Comparison of ENCODE assay signal across 18 cellular contexts in the genomic region with DNA sequence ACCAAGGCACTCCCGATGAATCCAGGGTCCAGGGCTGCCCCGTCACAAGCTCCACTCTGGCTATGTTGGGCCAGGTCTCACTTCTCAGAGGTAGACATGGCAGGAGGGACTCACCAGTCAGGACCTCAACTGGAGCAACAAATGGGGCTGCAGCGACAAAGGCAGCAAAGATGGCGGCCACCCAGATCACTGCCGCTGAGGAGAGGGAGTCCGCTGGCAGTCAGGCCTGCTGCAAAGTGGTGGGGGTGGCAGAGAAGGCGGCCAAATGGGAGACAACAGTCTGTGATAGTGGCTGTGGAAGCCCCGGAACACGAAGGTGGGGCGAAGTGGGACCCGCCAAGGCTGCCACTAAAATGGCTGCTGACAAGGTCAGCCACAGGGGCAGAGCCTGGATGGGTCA.
DNase-seq lines count a peak whose midpoint lies in the region; TF ChIP-seq lines count a peak whose summit lies in the region.
"Had no signal": no experiment of that assay in that cellular context is flagged by ENCODE, and none has a peak within 500 bp of the region (broad histone marks: within the 10 kb centered on the region; RNA-seq: fewer than 3 reads in every experiment).

No MANE protein-coding gene starts in this region.

- peaks cover 5% of the 10 kb centered on the region for H3K9me3 Mint-ChIP-seq in neural progenitor cell

- no CpG with 5 or more reads among the region's 11 CpGs for WGBS in neuronal stem cell (ENCODE audit: extremely low coverage in 2 of 2, insufficient read length in 2 of 2, insufficient replicate concordance in 1 of 2), 2 donors

- no peak overlapping the region for H3K14ac ChIP-seq in neuronal stem cell (ENCODE audit: low read length)

- H3K9me3 ChIP-seq in neuronal stem cell (replicated peaks in 1 of 2; ENCODE audit: control insufficient read depth in 2 of 2, insufficient read depth in 1 of 2, low read depth in 1 of 2, low read length in 2 of 2) = no peaks in the 10 kb centered on the region
- H3K9me3 ChIP-seq in neural progenitor cell (ENCODE audit: low read depth) = no peaks in the 10 kb centered on the region
- H3K9me3 ChIP-seq: A549, BE2C, Caco-2 had no signal

- H3K36me3 Mint-ChIP-seq in neural progenitor cell = no peaks in the 10 kb centered on the region
- H3K36me3 Mint-ChIP-seq: CD14-positive monocyte; CD4-positive, alpha-beta memory T cell; CD4-positive, CD25-positive, alpha-beta regulatory T cell; CD8-positive, alpha-beta memory T cell had no signal

- H2AFZ ChIP-seq in neuronal stem cell (ENCODE audit: low read length) = peak overlapping the region; percentile 29
- H2AFZ ChIP-seq in neural progenitor cell (replicated peaks) = no peak overlapping the region

- H3K36me3 ChIP-seq in neuronal stem cell (replicated peaks in 1 of 2; ENCODE audit: control insufficient read depth in 2 of 2, insufficient read depth in 2 of 2, low read length in 2 of 2) = no peaks in the 10 kb centered on the region
- no peaks in the 10 kb centered on the region for H3K36me3 ChIP-seq in neural progenitor cell
- H3K36me3 ChIP-seq: BE2C, BLaER1 had no signal

- H3K27ac ChIP-seq in neuronal stem cell (replicated peaks; ENCODE audit: low read length) = no peak overlapping the region
- no peak overlapping the region for H3K27ac ChIP-seq in neural progenitor cell
- H3K27ac ChIP-seq: 22Rv1, A549, BLaER1 had no signal

- no peak overlapping the region for H3K4me3 Mint-ChIP-seq in neural progenitor cell
- H3K4me3 Mint-ChIP-seq: CD14-positive monocyte; CD4-positive, CD25-positive, alpha-beta regulatory T cell; CD8-positive, alpha-beta memory T cell had no signal

- no peak overlapping the region for H3K4ac ChIP-seq in neuronal stem cell (ENCODE audit: low read length)

- H3K27me3 Mint-ChIP-seq in neural progenitor cell (ENCODE audit: insufficient read depth, low read depth) = no peaks in the 10 kb centered on the region
- H3K27me3 Mint-ChIP-seq: CD4-positive, CD25-positive, alpha-beta regulatory T cell had no signal

- H3K27ac Mint-ChIP-seq in neural progenitor cell = no peak overlapping the region
- H3K27ac Mint-ChIP-seq: CD14-positive monocyte; CD4-positive, CD25-positive, alpha-beta regulatory T cell; CD8-positive, alpha-beta memory T cell had no signal

- peak; percentile 1 for DNase-seq in activated gamma-delta T cell (lab: John Stamatoyannopoulos, UW)
- DNase-seq in activated gamma-delta T cell treated with Interleukin-2 at 50 U/mL for 16 hours = no peak
- DNase-seq in neuronal stem cell (ENCODE audit: low spot score) = no peak
- DNase-seq in AG20443 (ENCODE audit: low spot score) = no peak
- DNase-seq in neural progenitor cell (ENCODE audit: low spot score) = no peak
- DNase-seq: BE2C; C1 segment of cervical spinal cord; Caco-2; Calu3; CD4-positive, alpha-beta memory T cell; CD4-positive, CD25-positive, alpha-beta regulatory T cell; CD8-positive, alpha-beta memory T cell; DMS79 treated with DMSO at 0.1 percent for 48 hours; GF-D8 had no signal

- H4K8ac ChIP-seq in neuronal stem cell (ENCODE audit: low read depth, low read length) = no peak overlapping the region

- no peaks in the 10 kb centered on the region for H3K79me1 ChIP-seq in neuronal stem cell (ENCODE audit: low read depth, low read length)

- H3F3A ChIP-seq in neural progenitor cell (ENCODE audit: low read depth) = no peaks in the 10 kb centered on the region

- H2BK120ac ChIP-seq in neuronal stem cell (ENCODE audit: low read depth, low read length) = no peak overlapping the region

- H4K91ac ChIP-seq in neuronal stem cell (ENCODE audit: low read depth, low read length, poor library complexity) = no peak overlapping the region

- H3K4me2 ChIP-seq in neuronal stem cell (ENCODE audit: insufficient read depth, low read length, poor library complexity, severe bottlenecking) (no peak overlapping the region), neural progenitor cell (no peak overlapping the region)
- H3K4me2 ChIP-seq: A549, BLaER1 had no signal

- TF ChIP-seq CTCF in neural progenitor cell (IDR thresholded peaks at IDR 0.05) = no peak

- H2BK12ac ChIP-seq in neuronal stem cell (ENCODE audit: low read length) = no peak overlapping the region

- H2BK15ac ChIP-seq in neuronal stem cell (ENCODE audit: low read length) = no peak overlapping the region

- no peaks in the 10 kb centered on the region for H3K4me1 Mint-ChIP-seq in neural progenitor cell
- H3K4me1 Mint-ChIP-seq: CD14-positive monocyte; CD4-positive, alpha-beta memory T cell; CD4-positive, CD25-positive, alpha-beta regulatory T cell; CD8-positive, alpha-beta memory T cell had no signal

- no peak overlapping the region for H2BK5ac ChIP-seq in neuronal stem cell (ENCODE audit: low read length)

- H3K9ac ChIP-seq in neuronal stem cell (ENCODE audit: low read depth, low read length, poor library complexity) = no peak overlapping the region
- H3K9ac ChIP-seq in neural progenitor cell = no peak overlapping the region
- H3K9ac ChIP-seq: BLaER1 had no signal

- H3K4me1 ChIP-seq in neuronal stem cell (ENCODE audit: control insufficient read depth in 2 of 2, insufficient read depth in 1 of 2, low read depth in 1 of 2, low read length in 2 of 2) = no peaks in the 10 kb centered on the region
- no peaks in the 10 kb centered on the region for H3K4me1 ChIP-seq in neural progenitor cell
- H3K4me1 ChIP-seq: A549, BE2C, BLaER1, Caco-2 had no signal

- H3K27me3 ChIP-seq in neuronal stem cell (ENCODE audit: control insufficient read depth in 3 of 3, insufficient read depth in 3 of 3, low read depth in 1 of 3, low read length in 3 of 3) = no peaks in the 10 kb centered on the region
- H3K27me3 ChIP-seq in neural progenitor cell = no peaks in the 10 kb centered on the region
- H3K27me3 ChIP-seq: BE2C had no signal

- no peaks in the 10 kb centered on the region for H4K20me1 ChIP-seq in neural progenitor cell (ENCODE audit: low read depth)
- H4K20me1 ChIP-seq: BLaER1 had no signal

- H3K4me3 ChIP-seq in neuronal stem cell (ENCODE audit: low read length in 2 of 2) = no peak overlapping the region
- H3K4me3 ChIP-seq in neural progenitor cell = no peak overlapping the region
- H3K4me3 ChIP-seq: A549, BLaER1 had no signal

- no peaks in the 10 kb centered on the region for H3K79me2 ChIP-seq in neural progenitor cell (ENCODE audit: low read depth)

- H3K18ac ChIP-seq in neuronal stem cell (ENCODE audit: low read length) = no peak overlapping the region

- no peak overlapping the region for H2AK5ac ChIP-seq in neuronal stem cell (ENCODE audit: low read depth, low read length)

- no peak overlapping the region for H3K23ac ChIP-seq in neuronal stem cell (ENCODE audit: low read depth, low read length, poor library complexity)
